In the genomic region with DNA sequence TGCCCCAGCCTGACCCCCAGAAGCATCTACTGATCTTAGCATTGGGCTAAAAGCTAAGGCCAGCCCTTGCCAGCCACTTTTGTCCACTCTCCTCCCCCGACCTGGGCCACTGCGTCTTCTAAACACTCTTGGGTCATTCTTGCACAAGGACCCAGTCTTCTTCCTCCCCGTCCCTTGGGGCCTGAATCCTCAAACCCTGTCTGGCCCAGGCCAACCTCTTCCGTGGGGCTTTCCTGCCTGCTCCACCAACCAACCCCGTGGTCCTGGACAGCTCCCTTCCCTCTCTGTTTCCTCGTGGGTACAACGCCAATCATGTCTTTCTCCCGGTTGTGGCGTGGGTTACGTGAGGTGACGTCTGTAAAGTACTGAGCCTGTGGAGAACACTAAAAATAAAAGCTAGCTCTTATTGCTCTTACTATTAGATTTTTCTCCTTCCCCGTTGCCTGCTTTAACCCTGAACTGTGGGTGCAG, we compare ENCODE assay signal across 13 cellular contexts. TPM values are rescaled to one million over a fixed set of nuclear protein-coding genes. Genes with fewer than 3 reads are reported as not detected.
DNase-seq lines count a peak whose midpoint lies in the region; ATAC-seq and TF ChIP-seq lines count a peak whose summit lies in the region.
"Had no signal": no experiment of that assay in that cellular context is flagged by ENCODE, and none has a peak within 500 bp of the region (broad histone marks: within the 10 kb centered on the region; RNA-seq: fewer than 3 reads in every experiment).

No MANE protein-coding gene starts in this region.

- 66 to 77% (median 70%) methylated on average over 12 of the region's 12 CpGs for WGBS in psoas muscle, 3 donors

- no peak for ATAC-seq in psoas muscle
- ATAC-seq in HG02678 (IDR thresholded peaks at IDR 0.05; ENCODE audit: unreplicated experiment), result no peak
- ATAC-seq in HG03135 (IDR thresholded peaks at IDR 0.05; ENCODE audit: unreplicated experiment), result no peak

- H3K36me3 ChIP-seq in HEK293 (ENCODE audit: control insufficient read depth in 2 of 2, insufficient read depth in 1 of 2, low read length in 2 of 2) (no peaks in the 10 kb centered on the region), WERI-Rb-1 (peaks cover 51% of the 10 kb centered on the region), psoas muscle (ENCODE audit: insufficient read depth in 1 of 2, low read depth in 1 of 2) (no peaks in the 10 kb centered on the region)
- H3K36me3 ChIP-seq: ascending aorta, SJCRH30, thyroid gland had no signal

- H3K27ac ChIP-seq in HEK293 (ENCODE audit: extremely low read depth, low read depth, low read length), result no peak overlapping the region
- peak overlapping the region; percentile 78 for H3K27ac ChIP-seq in WERI-Rb-1
- H3K27ac ChIP-seq in psoas muscle, result no peak overlapping the region
- H3K27ac ChIP-seq: ascending aorta, epithelial cell of prostate, thyroid gland had no signal

- H3K4me1 ChIP-seq in HEK293 (ENCODE audit: control insufficient read depth, insufficient read depth, low read length), result no peaks in the 10 kb centered on the region
- H3K4me1 ChIP-seq in psoas muscle, result no peaks in the 10 kb centered on the region
- H3K4me1 ChIP-seq: ascending aorta, thyroid gland had no signal

- intact Hi-C loops in psoas muscle (cut with DNase I), result no loop called here

- no peak for TF ChIP-seq CTCF in HEK293 (tag by site-specific recombination; IDR thresholded peaks at IDR 0.05)
- TF ChIP-seq CTCF in WERI-Rb-1 (IDR thresholded peaks at IDR 0.05; ENCODE audit: low read depth, low read length), result no peak
- TF ChIP-seq CTCF in psoas muscle (IDR thresholded peaks at IDR 0.05), result no peak

- POLR2A ChIA-PET in HEK293 (lab: Yijun Ruan, JAX), result interaction anchor here (0.6 kb wide), 1 partner anchor 292 kb away, joined by 3 read pairs; no protein-coding TSS in a partner anchor

- no peaks in the 10 kb centered on the region for H3K27me3 ChIP-seq in WERI-Rb-1 (ENCODE audit: insufficient read depth, low read depth, severe bottlenecking)
- no peaks in the 10 kb centered on the region for H3K27me3 ChIP-seq in psoas muscle (ENCODE audit: insufficient read depth in 3 of 3, low read length in 2 of 3)
- H3K27me3 ChIP-seq: ascending aorta, SJCRH30, thyroid gland had no signal

- DNase-seq in WERI-Rb-1 (peak; percentile 5), islet precursor cell (peak; percentile 58), psoas muscle (peak; percentile 9 to 23), NCI-H524 treated with DMSO at 0.1 percent for 48 hours (lab: John Stamatoyannopoulos, UW) (no peak)
- DNase-seq: stimulated activated CD4-positive, alpha-beta T cell treated with anti-CD3 and anti-CD28 coated beads, Interleukin-4, amount 100 ng/mL, for 24 hours; stimulated activated CD8-positive, alpha-beta memory T cell treated with anti-CD3 and anti-CD28 coated beads, Interleukin-4, amount 100 ng/mL, for 48 hours; thyroid gland had no signal

- CTCF ChIA-PET in HEK293 (lab: Yijun Ruan, JAX), result no interaction called here

- H3K9me3 ChIP-seq in HEK293 (ENCODE audit: control insufficient read depth, insufficient read depth, low read depth, low read length), result no peaks in the 10 kb centered on the region
- no peaks in the 10 kb centered on the region for H3K9me3 ChIP-seq in WERI-Rb-1 (ENCODE audit: severe bottlenecking)
- H3K9me3 ChIP-seq in psoas muscle, result no peaks in the 10 kb centered on the region
- H3K9me3 ChIP-seq: ascending aorta, SJCRH30, thyroid gland had no signal

- H3K4me3 ChIP-seq in HEK293 (ENCODE audit: low read depth, low read length) (no peak overlapping the region), WERI-Rb-1 (ENCODE audit: low read depth, low read length) (no peak overlapping the region), psoas muscle (no peak overlapping the region)
- H3K4me3 ChIP-seq: ascending aorta, thyroid gland had no signal

TF ChIP-seq in HEK293, 187 proteins besides CTCF, POLR2A, EP300 and RAD21:
- no peak for TF ChIP-seq SETDB1 (IDR thresholded peaks at IDR 0.05; ENCODE audit: insufficient read length, low read length)
- TF ChIP-seq, protein P1, sequence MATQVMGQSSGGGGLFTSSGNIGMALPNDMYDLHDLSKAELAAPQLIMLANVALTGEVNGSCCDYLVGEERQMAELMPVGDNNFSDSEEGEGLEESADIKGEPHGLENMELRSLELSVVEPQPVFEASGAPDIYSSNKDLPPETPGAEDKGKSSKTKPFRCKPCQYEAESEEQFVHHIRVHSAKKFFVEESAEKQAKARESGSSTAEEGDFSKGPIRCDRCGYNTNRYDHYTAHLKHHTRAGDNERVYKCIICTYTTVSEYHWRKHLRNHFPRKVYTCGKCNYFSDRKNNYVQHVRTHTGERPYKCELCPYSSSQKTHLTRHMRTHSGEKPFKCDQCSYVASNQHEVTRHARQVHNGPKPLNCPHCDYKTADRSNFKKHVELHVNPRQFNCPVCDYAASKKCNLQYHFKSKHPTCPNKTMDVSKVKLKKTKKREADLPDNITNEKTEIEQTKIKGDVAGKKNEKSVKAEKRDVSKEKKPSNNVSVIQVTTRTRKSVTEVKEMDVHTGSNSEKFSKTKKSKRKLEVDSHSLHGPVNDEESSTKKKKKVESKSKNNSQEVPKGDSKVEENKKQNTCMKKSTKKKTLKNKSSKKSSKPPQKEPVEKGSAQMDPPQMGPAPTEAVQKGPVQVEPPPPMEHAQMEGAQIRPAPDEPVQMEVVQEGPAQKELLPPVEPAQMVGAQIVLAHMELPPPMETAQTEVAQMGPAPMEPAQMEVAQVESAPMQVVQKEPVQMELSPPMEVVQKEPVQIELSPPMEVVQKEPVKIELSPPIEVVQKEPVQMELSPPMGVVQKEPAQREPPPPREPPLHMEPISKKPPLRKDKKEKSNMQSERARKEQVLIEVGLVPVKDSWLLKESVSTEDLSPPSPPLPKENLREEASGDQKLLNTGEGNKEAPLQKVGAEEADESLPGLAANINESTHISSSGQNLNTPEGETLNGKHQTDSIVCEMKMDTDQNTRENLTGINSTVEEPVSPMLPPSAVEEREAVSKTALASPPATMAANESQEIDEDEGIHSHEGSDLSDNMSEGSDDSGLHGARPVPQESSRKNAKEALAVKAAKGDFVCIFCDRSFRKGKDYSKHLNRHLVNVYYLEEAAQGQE (tag by site-specific recombination; IDR thresholded peaks at IDR 0.05), result peak; percentile 74
- no peak for TF ChIP-seq ZIC2 (tag by site-specific recombination; IDR thresholded peaks at IDR 0.05)
- TF ChIP-seq, protein P2, sequence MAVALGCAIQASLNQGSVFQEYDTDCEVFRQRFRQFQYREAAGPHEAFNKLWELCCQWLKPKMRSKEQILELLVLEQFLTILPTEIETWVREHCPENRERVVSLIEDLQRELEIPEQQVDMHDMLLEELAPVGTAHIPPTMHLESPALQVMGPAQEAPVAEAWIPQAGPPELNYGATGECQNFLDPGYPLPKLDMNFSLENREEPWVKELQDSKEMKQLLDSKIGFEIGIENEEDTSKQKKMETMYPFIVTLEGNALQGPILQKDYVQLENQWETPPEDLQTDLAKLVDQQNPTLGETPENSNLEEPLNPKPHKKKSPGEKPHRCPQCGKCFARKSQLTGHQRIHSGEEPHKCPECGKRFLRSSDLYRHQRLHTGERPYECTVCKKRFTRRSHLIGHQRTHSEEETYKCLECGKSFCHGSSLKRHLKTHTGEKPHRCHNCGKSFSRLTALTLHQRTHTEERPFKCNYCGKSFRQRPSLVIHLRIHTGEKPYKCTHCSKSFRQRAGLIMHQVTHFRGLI (tag by site-specific recombination; IDR thresholded peaks at IDR 0.05), result 0 out of 2 replicates have a peak, but pooled peaks have one; percentile 27

RNA-seq across cellular contexts. Expression of a gene that starts 21.5 kb away (rescaled TPM):
- 1 to 10 TPM; 1.8 to 6.1 (median 5.5) TPM for total RNA-seq in psoas muscle
- 10 to 100 TPM in 1 of 3 donors, 1 to 10 TPM in 1, under 1 TPM in 1; 0.59 to 15.8 (median 3.3) TPM for polyA plus RNA-seq in psoas muscle
